24 cellular contexts compared by ENCODE assay signal in genomic region chr6:6968357-6968730, GRCh38.
A peak's percentile ranks its signal among the peaks of the same experiment; 100 is the strongest.
DNase-seq lines count a peak whose midpoint lies in the region; ATAC-seq, FAIRE-seq and TF ChIP-seq lines count a peak whose summit lies in the region.
"Had no signal": no experiment of that assay in that cellular context is flagged by ENCODE, and none has a peak within 500 bp of the region (broad histone marks: within the 10 kb centered on the region; RNA-seq: fewer than 3 reads in every experiment).

No MANE protein-coding gene starts in this region.

- FAIRE-seq in K562 (lab: Jason Lieb, UNC) (no peak), kidney (lab: Jason Lieb, UNC) (no peak)
- FAIRE-seq: GM12892, GM19239, H54 had no signal

- H3K36me3 ChIP-seq in K562 (ENCODE audit: control insufficient read depth, insufficient read depth, low read length) (no peaks in the 10 kb centered on the region), hepatocyte (replicated peaks; ENCODE audit: insufficient read depth, low read depth) (no peaks in the 10 kb centered on the region), trophoblast cell (ENCODE audit: control insufficient read depth in 1 of 2, insufficient read depth in 2 of 2, low read length in 2 of 2) (no peaks in the 10 kb centered on the region), kidney (ENCODE audit: control insufficient read depth in 1 of 2, insufficient read depth in 2 of 2, low read length in 2 of 2) (no peaks in the 10 kb centered on the region)

- peaks cover 8% of the 10 kb centered on the region for H3K36me3 Mint-ChIP-seq in Calu3 (ENCODE audit: insufficient read depth, unreplicated experiment)
- no peaks in the 10 kb centered on the region for H3K36me3 Mint-ChIP-seq in activated CD4-positive, alpha-beta memory T cell treated with anti-CD3 and anti-CD28 coated beads, Interleukin-2, amount 10 ng/mL, durations not matched to agents 7 days and 5 days (ENCODE audit: low read depth)
- H3K36me3 Mint-ChIP-seq: CD8-positive, alpha-beta T cell had no signal

- POLR2A ChIA-PET in K562 (lab: Yijun Ruan, JAX) = interaction anchor here (0.8 to 1.8 kb wide), 5 partner anchors 11 to 173 kb away, joined by 3 to 10 read pairs (median 4); no protein-coding TSS in a partner anchor
- POLR2A ChIA-PET in activated CD4-positive, alpha-beta memory T cell treated with anti-CD3 and anti-CD28 coated beads, Interleukin-2, amount 10 ng/mL, durations not matched to agents 7 days and 5 days (lab: Charles Lee) = no interaction called here

- no peak overlapping the region for H2AK5ac ChIP-seq in trophoblast cell (ENCODE audit: low read length)

- H2BK120ac ChIP-seq in trophoblast cell (ENCODE audit: insufficient read depth, low read length, poor library complexity) = peak overlapping the region; percentile 11

- H3K14ac ChIP-seq in trophoblast cell (ENCODE audit: low read length) = no peak overlapping the region

- H3K27me3 ChIP-seq in K562 (ENCODE audit: control insufficient read depth in 2 of 2, insufficient read depth in 2 of 2, low read length in 2 of 2) (no peaks in the 10 kb centered on the region), hepatocyte (no peaks in the 10 kb centered on the region), trophoblast cell (ENCODE audit: insufficient read depth, low read length) (no peaks in the 10 kb centered on the region)

- H3K9me2 ChIP-seq in hepatocyte (replicated peaks; ENCODE audit: insufficient read depth) = no peaks in the 10 kb centered on the region
- H3K9me2 ChIP-seq: SK-N-SH had no signal

- H3K4me1 Mint-ChIP-seq in Calu3 (ENCODE audit: low read depth, unreplicated experiment) = peaks cover 33% of the 10 kb centered on the region
- no peaks in the 10 kb centered on the region for H3K4me1 Mint-ChIP-seq in activated CD4-positive, alpha-beta memory T cell treated with anti-CD3 and anti-CD28 coated beads, Interleukin-2, amount 10 ng/mL, durations not matched to agents 7 days and 5 days

- H3K23ac ChIP-seq in trophoblast cell (ENCODE audit: low read length) = no peak overlapping the region

- H4K12ac ChIP-seq in trophoblast cell (ENCODE audit: low read depth, low read length) = no peak overlapping the region

- H3K18ac ChIP-seq in trophoblast cell (ENCODE audit: low read length) = no peak overlapping the region

- H3K4me3 Mint-ChIP-seq in Calu3 (ENCODE audit: low read depth, unreplicated experiment) = no peak overlapping the region
- H3K4me3 Mint-ChIP-seq in activated CD4-positive, alpha-beta memory T cell treated with anti-CD3 and anti-CD28 coated beads, Interleukin-2, amount 10 ng/mL, durations not matched to agents 7 days and 5 days = no peak overlapping the region
- H3K4me3 Mint-ChIP-seq: CD8-positive, alpha-beta T cell had no signal

- TF ChIP-seq CTCF in K562 (IDR thresholded peaks at IDR 0.05 in 2 of 3, conservative IDR thresholded peaks at IDR 0.05 in 1 of 3; ENCODE audit: insufficient read depth in 2 of 3, low read depth in 1 of 3, low read length in 3 of 3) = no peak
- no peak for TF ChIP-seq CTCF in hepatocyte (IDR thresholded peaks at IDR 0.05; ENCODE audit: poor library complexity)
- no peak for TF ChIP-seq CTCF in Calu3 (IDR thresholded peaks at IDR 0.05; ENCODE audit: unreplicated experiment)
- TF ChIP-seq CTCF in kidney (IDR thresholded peaks at IDR 0.05; ENCODE audit: borderline replicate concordance, extremely low read depth, insufficient read depth) = no peak

- no peaks in the 10 kb centered on the region for H3K9me3 Mint-ChIP-seq in Calu3 (ENCODE audit: low read depth, unreplicated experiment)
- H3K9me3 Mint-ChIP-seq in activated CD4-positive, alpha-beta memory T cell treated with anti-CD3 and anti-CD28 coated beads, Interleukin-2, amount 10 ng/mL, durations not matched to agents 7 days and 5 days = no peaks in the 10 kb centered on the region
- H3K9me3 Mint-ChIP-seq: CD8-positive, alpha-beta T cell had no signal

- no peaks in the 10 kb centered on the region for H3K9me3 ChIP-seq in K562 (replicated peaks; ENCODE audit: control insufficient read depth, insufficient read depth, low read depth, low read length)
- H3K9me3 ChIP-seq in hepatocyte (ENCODE audit: low read depth) = no peaks in the 10 kb centered on the region
- H3K9me3 ChIP-seq in trophoblast cell (ENCODE audit: insufficient read depth, low read depth, low read length) = no peaks in the 10 kb centered on the region
- no peaks in the 10 kb centered on the region for H3K9me3 ChIP-seq in kidney (ENCODE audit: control insufficient read depth in 1 of 2, low read length in 2 of 2)
- H3K9me3 ChIP-seq: SK-N-SH had no signal

- ATAC-seq in K562 = peak; percentile 16
- ATAC-seq: CD8-positive, alpha-beta T cell had no signal

- H2AFZ ChIP-seq in K562 (ENCODE audit: low read depth, low read length) (peak overlapping the region; percentile 46), hepatocyte (no peak overlapping the region), trophoblast cell (ENCODE audit: insufficient read depth, low read length, poor library complexity) (no peak overlapping the region)

- peak; percentile 15 for DNase-seq in OCI-M1 (lab: John Stamatoyannopoulos, UW)
- peak in 3 of 4 experiments; percentile 29 to 56 (median 32) for DNase-seq in K562 (ENCODE audit: extremely low read depth in 1 of 4, low spot score in 3 of 4)
- DNase-seq in hepatocyte (ENCODE audit: low spot score) = no peak
- no peak for DNase-seq in trophoblast cell
- DNase-seq in activated CD4-positive, alpha-beta T cell treated with anti-CD3 and anti-CD28 coated beads for 4 hours = no peak
- DNase-seq in Calu3 = no peak
- DNase-seq in kidney = no peak
- no peak for DNase-seq in activated CD4-positive, alpha-beta memory T cell treated with anti-CD3 and anti-CD28 coated beads, Interleukin-2, amount 10 ng/mL, durations not matched to agents 7 days and 5 days
- DNase-seq: CD8-positive, alpha-beta T cell; DMS153; DND-41; Karpas-422; NCI-H1092; NCI-H1436; NCI-H187; NCI-H2081 treated with DMSO at 0.1 percent for 48 hours; NCI-H446; NCI-H524 treated with DMSO at 0.1 percent for 48 hours; SK-N-SH; SW 1271 had no signal

- no peaks in the 10 kb centered on the region for H3K27me3 Mint-ChIP-seq in Calu3 (ENCODE audit: unreplicated experiment)
- peaks cover 5% of the 10 kb centered on the region for H3K27me3 Mint-ChIP-seq in activated CD4-positive, alpha-beta memory T cell treated with anti-CD3 and anti-CD28 coated beads, Interleukin-2, amount 10 ng/mL, durations not matched to agents 7 days and 5 days

- CTCF ChIA-PET in K562 (lab: Yijun Ruan, JAX; ENCODE audit: low intra/inter-chr PET ratio) = no interaction called here
- CTCF ChIA-PET in Calu3 (lab: Charles Lee) = no interaction called here
- CTCF ChIA-PET in activated CD4-positive, alpha-beta memory T cell treated with anti-CD3 and anti-CD28 coated beads, Interleukin-2, amount 10 ng/mL, durations not matched to agents 7 days and 5 days (lab: Charles Lee) = no interaction called here

- WGBS in K562 (ENCODE audit: insufficient coverage, low coverage, missing lambda C conversion rate) = 22% methylated on average over 3 of the region's 3 CpGs
- 86% methylated on average over 3 of the region's 3 CpGs for WGBS in hepatocyte (ENCODE audit: low lambda C conversion rate, missing lambda C conversion rate)
- WGBS in trophoblast cell (ENCODE audit: extremely low coverage, insufficient coverage, insufficient read length) = no CpG with 5 or more reads among the region's 3 CpGs

- intact Hi-C loops in K562 (cut with micrococcal nuclease) = no loop called here
- intact Hi-C loops in Calu3 (cut with micrococcal nuclease; ENCODE audit: unreplicated experiment) = loop anchor here (10.0 kb wide), 1 partner anchor 144 kb away; no protein-coding TSS in a partner anchor
- intact Hi-C loops in kidney (cut with DNase I) = no loop called here

- H3K4ac ChIP-seq in trophoblast cell (ENCODE audit: low read depth, low read length) = no peak overlapping the region

- H4K91ac ChIP-seq in trophoblast cell (ENCODE audit: low read depth, low read length) = peak overlapping the region; percentile 48

- no peak for TF ChIP-seq EP300 in K562 (IDR thresholded peaks at IDR 0.05; ENCODE audit: low read length)

- no TSS peak for BruUV-seq in K562 (replicated peaks; lab: Mats Ljungman, UMichigan)
- BruUV-seq in Calu3 (replicated peaks; lab: Mats Ljungman, UMichigan) = no TSS peak

- H3K4me2 ChIP-seq in K562 (ENCODE audit: insufficient read depth, low read length) (peak overlapping the region; percentile 81), hepatocyte (no peak overlapping the region), trophoblast cell (ENCODE audit: low read length) (no peak overlapping the region)
- H3K4me2 ChIP-seq: SK-N-SH had no signal

- H3K27ac ChIP-seq in K562 (ENCODE audit: extremely low read depth, low read depth, low read length) (peak overlapping the region; percentile 82; the same call in 2 of the 3 replicates), hepatocyte (peak overlapping the region; percentile 88), trophoblast cell (ENCODE audit: low read depth, low read length) (no peak overlapping the region), kidney (ENCODE audit: low read depth in 2 of 2, low read length in 2 of 2) (no peak overlapping the region)
- H3K27ac ChIP-seq: C4-2B had no signal

- peak overlapping the region; percentile 6 for H2BK5ac ChIP-seq in trophoblast cell (ENCODE audit: low read depth, low read length, poor library complexity)

- in situ Hi-C loops in K562 (cut with MboI) = no loop called here

- H4K20me1 ChIP-seq in K562 (replicated peaks; ENCODE audit: control insufficient read depth, insufficient read depth, low read length) (no peaks in the 10 kb centered on the region), hepatocyte (ENCODE audit: insufficient read depth, poor library complexity, severe bottlenecking) (no peaks in the 10 kb centered on the region)

- H3K79me1 ChIP-seq in trophoblast cell (ENCODE audit: low read length) = peaks cover 23% of the 10 kb centered on the region

- H3K4me1 ChIP-seq in K562 (replicated peaks in 1 of 2; ENCODE audit: control insufficient read depth in 2 of 2, insufficient read depth in 2 of 2, low read length in 2 of 2) (peaks cover 26 to 66% of the 10 kb centered on the region in 2 experiments; a peak in 4 of 5 replicates), hepatocyte (ENCODE audit: insufficient read depth) (peaks cover 11% of the 10 kb centered on the region), trophoblast cell (ENCODE audit: control insufficient read depth in 1 of 2, insufficient read depth in 2 of 2, low read length in 2 of 2) (peaks cover 10 to 25% of the 10 kb centered on the region in 2 experiments), kidney (ENCODE audit: control insufficient read depth in 1 of 2, insufficient read depth in 1 of 2, low read depth in 1 of 2, low read length in 2 of 2) (peaks cover 2 to 11% of the 10 kb centered on the region in 2 donors)

- peak overlapping the region; percentile 47 for H2BK12ac ChIP-seq in trophoblast cell (ENCODE audit: low read length)

- H3K27ac Mint-ChIP-seq in Calu3 (ENCODE audit: unreplicated experiment) = no peak overlapping the region
- no peak overlapping the region for H3K27ac Mint-ChIP-seq in activated CD4-positive, alpha-beta memory T cell treated with anti-CD3 and anti-CD28 coated beads, Interleukin-2, amount 10 ng/mL, durations not matched to agents 7 days and 5 days
- H3K27ac Mint-ChIP-seq: CD8-positive, alpha-beta T cell had no signal

- no peak for TF ChIP-seq RAD21 in K562 (CRISPR knock-in tag; conservative IDR thresholded peaks at IDR 0.05 in 1 of 2, IDR thresholded peaks at IDR 0.05 in 1 of 2)

- H4K8ac ChIP-seq in trophoblast cell (ENCODE audit: low read depth, low read length) = no peak overlapping the region

- H3K4me3 ChIP-seq in K562 = no peak overlapping the region
- H3K4me3 ChIP-seq in hepatocyte = no peak overlapping the region
- no peak overlapping the region for H3K4me3 ChIP-seq in trophoblast cell (ENCODE audit: low read depth, low read length)
- H3K4me3 ChIP-seq in kidney (ENCODE audit: low read length in 2 of 2) = no peak overlapping the region

- TF ChIP-seq POLR2A in K562 (conservative IDR thresholded peaks at IDR 0.05) = no peak

- no peaks in the 10 kb centered on the region for H3K9me1 ChIP-seq in K562 (ENCODE audit: control insufficient read depth, insufficient read depth, low read length)

- H3K79me2 ChIP-seq in K562 (ENCODE audit: control insufficient read depth, insufficient read depth, low read length) (no peaks in the 10 kb centered on the region), hepatocyte (no peaks in the 10 kb centered on the region), trophoblast cell (ENCODE audit: control insufficient read depth, insufficient read depth, low read length, poor library complexity) (no peaks in the 10 kb centered on the region)

- H3K9ac ChIP-seq in K562 (ENCODE audit: insufficient read depth in 1 of 2, low read depth in 2 of 2, low read length in 2 of 2) (peak overlapping the region in 1 of 2 experiments; percentile 9; a peak in 1 of 4 replicates), trophoblast cell (ENCODE audit: low read length) (no peak overlapping the region), kidney (ENCODE audit: low read length in 2 of 2) (no peak overlapping the region)
- H3K9ac ChIP-seq: SK-N-SH had no signal

Comparison
In these comparisons a context has a peak if more than half of its experiments do, and no peak if none do; other contexts are left out.
1. DNase-seq: peak in OCI-M1 (single experiment) and K562 (3 of 4); none in hepatocyte (single experiment), trophoblast cell (0 of 2), activated CD4-positive, alpha-beta T cell treated with anti-CD3 and anti-CD28 coated beads for 4 hours (0 of 2), Calu3 (single experiment), kidney (single experiment) and activated CD4-positive, alpha-beta memory T cell treated with anti-CD3 and anti-CD28 coated beads, Interleukin-2, amount 10 ng/mL, durations not matched to agents 7 days and 5 days (single experiment).
2. H3K27ac ChIP-seq: peak in K562 (single experiment) and hepatocyte (single experiment); none in trophoblast cell (single experiment) and kidney (0 of 2).